16 cellular contexts compared by ENCODE assay signal in the genomic region with DNA sequence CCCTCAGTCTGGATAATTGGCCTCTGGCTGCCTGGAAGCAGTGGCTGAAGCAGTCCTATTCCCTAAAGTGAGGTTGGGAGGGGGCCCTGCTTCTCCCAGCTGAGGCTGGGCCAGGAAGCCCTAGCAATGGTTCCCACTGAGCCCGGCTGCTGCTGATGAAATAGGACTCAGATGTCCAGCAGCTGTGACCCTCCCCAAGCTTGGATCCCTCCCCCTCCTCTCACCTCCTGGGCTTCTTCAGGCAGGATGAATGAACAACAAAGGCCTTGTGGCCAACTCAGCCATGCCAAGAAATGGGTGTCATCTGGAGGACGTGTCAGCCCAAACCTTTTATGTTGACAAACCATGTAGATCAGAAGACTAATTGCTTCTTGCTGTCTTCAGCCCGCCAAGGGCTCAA. TPM values are rescaled to one million over a fixed set of nuclear protein-coding genes. Genes with fewer than 3 reads are reported as not detected.
DNase-seq lines count a peak whose midpoint lies in the region; ATAC-seq and TF ChIP-seq lines count a peak whose summit lies in the region.
"Had no signal": no experiment of that assay in that cellular context is flagged by ENCODE, and none has a peak within 500 bp of the region (broad histone marks: within the 10 kb centered on the region; RNA-seq: fewer than 3 reads in every experiment).

No MANE protein-coding gene starts in this region.

- H3K36me3 Mint-ChIP-seq in glutamatergic neuron (ENCODE audit: unreplicated experiment) = no peaks in the 10 kb centered on the region
- H3K36me3 Mint-ChIP-seq: CD8-positive, alpha-beta T cell had no signal

- no peak overlapping the region for H3K27ac ChIP-seq in neuronal stem cell (replicated peaks; ENCODE audit: low read length)

- H2BK5ac ChIP-seq in neuronal stem cell (ENCODE audit: low read length) = no peak overlapping the region

- H3K4me3 ChIP-seq in neuronal stem cell (ENCODE audit: low read length in 2 of 2) = no peak overlapping the region
- H3K4me3 ChIP-seq: MG63 had no signal

- no peak overlapping the region for H3K9ac ChIP-seq in neuronal stem cell (ENCODE audit: low read depth, low read length, poor library complexity)
- H3K9ac ChIP-seq: SK-N-SH had no signal

- H3K36me3 ChIP-seq in neuronal stem cell (replicated peaks in 1 of 2; ENCODE audit: control insufficient read depth in 2 of 2, insufficient read depth in 2 of 2, low read length in 2 of 2) = no peaks in the 10 kb centered on the region
- H3K36me3 ChIP-seq: MG63 had no signal

- H3K27me3 Mint-ChIP-seq in glutamatergic neuron (ENCODE audit: unreplicated experiment) = peaks cover 7% of the 10 kb centered on the region

- peaks cover 3% of the 10 kb centered on the region for H3K9me3 Mint-ChIP-seq in glutamatergic neuron (ENCODE audit: unreplicated experiment)
- H3K9me3 Mint-ChIP-seq: CD8-positive, alpha-beta T cell had no signal

- peak overlapping the region; percentile 87 for H3K27ac Mint-ChIP-seq in glutamatergic neuron (ENCODE audit: unreplicated experiment)
- H3K27ac Mint-ChIP-seq: CD8-positive, alpha-beta T cell had no signal

- no peak overlapping the region for H2BK15ac ChIP-seq in neuronal stem cell (ENCODE audit: low read length)

- no peak overlapping the region for H3K18ac ChIP-seq in neuronal stem cell (ENCODE audit: low read length)

- H3K4me3 Mint-ChIP-seq in glutamatergic neuron (ENCODE audit: unreplicated experiment) = peak overlapping the region; percentile 55
- H3K4me3 Mint-ChIP-seq: CD8-positive, alpha-beta T cell had no signal

- H2AFZ ChIP-seq in neuronal stem cell (ENCODE audit: low read length) = peak overlapping the region; percentile 37

- no peak overlapping the region for H3K23ac ChIP-seq in neuronal stem cell (ENCODE audit: low read depth, low read length, poor library complexity)

- ATAC-seq in GM19397 (IDR thresholded peaks at IDR 0.05; ENCODE audit: unreplicated experiment) (no peak), HG02970 (IDR thresholded peaks at IDR 0.05; ENCODE audit: low FRiP score, unreplicated experiment) (no peak)
- ATAC-seq: CD8-positive, alpha-beta T cell had no signal

- no peak overlapping the region for H3K14ac ChIP-seq in neuronal stem cell (ENCODE audit: low read length)

- TF ChIP-seq CTCF in glutamatergic neuron (IDR thresholded peaks at IDR 0.05; ENCODE audit: partially characterized antibody, unreplicated experiment) = no peak
- TF ChIP-seq CTCF in GM20000 (IDR thresholded peaks at IDR 0.05; ENCODE audit: extremely low read depth, missing control alignments) = no peak

- no peak overlapping the region for H2AK5ac ChIP-seq in neuronal stem cell (ENCODE audit: low read depth, low read length)

- no peaks in the 10 kb centered on the region for H3K27me3 ChIP-seq in neuronal stem cell (ENCODE audit: control insufficient read depth in 3 of 3, insufficient read depth in 3 of 3, low read depth in 1 of 3, low read length in 3 of 3)
- H3K27me3 ChIP-seq: MG63 had no signal

- peaks cover 12 to 19% of the 10 kb centered on the region in 2 donors for H3K4me1 ChIP-seq in neuronal stem cell (ENCODE audit: control insufficient read depth in 2 of 2, insufficient read depth in 1 of 2, low read depth in 1 of 2, low read length in 2 of 2)

- no peak overlapping the region for H2BK12ac ChIP-seq in neuronal stem cell (ENCODE audit: low read length)

- H3K9me3 ChIP-seq in neuronal stem cell (replicated peaks in 1 of 2; ENCODE audit: control insufficient read depth in 2 of 2, insufficient read depth in 1 of 2, low read depth in 1 of 2, low read length in 2 of 2) = no peaks in the 10 kb centered on the region
- H3K9me3 ChIP-seq: MG63, SK-N-SH had no signal

- H4K91ac ChIP-seq in neuronal stem cell (ENCODE audit: low read depth, low read length, poor library complexity) = no peak overlapping the region

- H3K4me2 ChIP-seq in neuronal stem cell (ENCODE audit: insufficient read depth, low read length, poor library complexity, severe bottlenecking) = no peak overlapping the region
- H3K4me2 ChIP-seq: SK-N-SH had no signal

- H2BK120ac ChIP-seq in neuronal stem cell (ENCODE audit: low read depth, low read length) = no peak overlapping the region

- peaks cover 38% of the 10 kb centered on the region for H3K4me1 Mint-ChIP-seq in glutamatergic neuron (ENCODE audit: low read depth, unreplicated experiment)

- no peaks in the 10 kb centered on the region for H3K79me1 ChIP-seq in neuronal stem cell (ENCODE audit: low read depth, low read length)

- no CpG with 5 or more reads among the region's 3 CpGs for WGBS in neuronal stem cell (ENCODE audit: extremely low coverage in 2 of 2, insufficient read length in 2 of 2, insufficient replicate concordance in 1 of 2), 2 donors

- H4K8ac ChIP-seq in neuronal stem cell (ENCODE audit: low read depth, low read length) = no peak overlapping the region

- H3K4ac ChIP-seq in neuronal stem cell (ENCODE audit: low read length) = no peak overlapping the region

- DNase-seq in NCI-H69 (lab: John Stamatoyannopoulos, UW) (peak; percentile 87), SW480 (ENCODE audit: low spot score) (peak; percentile 87), glutamatergic neuron (peak; percentile 77), neuronal stem cell (ENCODE audit: low spot score) (no peak), GM20000 (ENCODE audit: low spot score) (no peak)
- DNase-seq: CD8-positive, alpha-beta T cell; GF-D8; MG63; NCI-H1417; NCI-H2029 treated with DMSO at 0.1 percent for 48 hours; NCI-H226; NCI-H526; NK-92 treated with Interleukin-12 subunit alpha and Interleukin-12 subunit beta, amount 100 ng/mL, for 24 hours; SK-N-SH had no signal

RNA-seq across cellular contexts. Expression of a gene that starts 42.0 kb away (rescaled TPM):
- 26.5 TPM for total RNA-seq in glutamatergic neuron (ENCODE audit: unreplicated experiment)
- polyA plus RNA-seq in neuronal stem cell (2013, experiment 1 of 2) = 7.2 TPM
- polyA plus RNA-seq in neuronal stem cell (2013, experiment 2 of 2) = 7.1 TPM

Comparison
In these comparisons a context has a peak if more than half of its experiments do, and no peak if none do; other contexts are left out.
1. DNase-seq: peak in NCI-H69 (single experiment), SW480 (single experiment) and glutamatergic neuron (single experiment); none in neuronal stem cell (single experiment) and GM20000 (single experiment).